ENCODE assay signal across 22 cellular contexts in genomic region chr2:236647621-236648020, GRCh38.
A peak's percentile ranks its signal among the peaks of the same experiment; 100 is the strongest.
DNase-seq lines count a peak whose midpoint lies in the region; ATAC-seq, FAIRE-seq and TF ChIP-seq lines count a peak whose summit lies in the region.
"Had no signal": no experiment of that assay in that cellular context is flagged by ENCODE, and none has a peak within 500 bp of the region (broad histone marks: within the 10 kb centered on the region; RNA-seq: fewer than 3 reads in every experiment).

No MANE protein-coding gene starts in this region.

- no TSS peak for BruUV-seq in GM12878 (replicated peaks; lab: Mats Ljungman, UMichigan)

- no peaks in the 10 kb centered on the region for H4K20me1 ChIP-seq in GM12878 (ENCODE audit: control insufficient read depth, insufficient read depth)
- H4K20me1 ChIP-seq: BLaER1 treated with 17β-estradiol and CSF1 and Interleukin-3, amounts not matched to agents 10 nM and 100 nM had no signal

- H3K9ac ChIP-seq in GM12878 (ENCODE audit: control insufficient read depth, insufficient read depth, low read length), result no peak overlapping the region
- H3K9ac ChIP-seq: BLaER1 treated with 17β-estradiol and CSF1 and Interleukin-3, amounts not matched to agents 10 nM and 100 nM had no signal

- DNase-seq in NCI-H446 treated with DMSO at 0.1 percent for 48 hours (lab: John Stamatoyannopoulos, UW) (peak; percentile 16), NCI-H446 (lab: John Stamatoyannopoulos, UW) (no peak), GM12878 (ENCODE audit: low read depth, low spot score) (no peak), ecto neural progenitor cell (ENCODE audit: low spot score) (peak; percentile 6), tibial artery (peak in 1 of 2 donors; percentile 11), activated gamma-delta T cell treated with Interleukin-2 at 50 U/mL for 16 hours (no peak), tibial nerve (ENCODE audit: low spot score in 2 of 2) (no peak)
- DNase-seq: AML-193; Caco-2; Calu3; CD4-positive, alpha-beta T cell; CD8-positive, alpha-beta T cell; DMS79 treated with DMSO at 0.1 percent for 48 hours; GF-D8 had no signal

- SMC1A ChIA-PET in GM12878 (lab: Charles Lee; ENCODE audit: uncharacterized antibody, unreplicated experiment), result no interaction called here

- H3K9me3 ChIP-seq in GM12878 (replicated peaks; ENCODE audit: control insufficient read depth, insufficient read depth, low read length) (no peaks in the 10 kb centered on the region; the same call in 2 of the 3 replicates), tibial artery (no peaks in the 10 kb centered on the region), tibial nerve (peaks cover 0 to 11% (median 0%) of the 10 kb centered on the region in 4 donors)
- H3K9me3 ChIP-seq: Caco-2 had no signal

- TF ChIP-seq EP300 in GM12878 (IDR thresholded peaks at IDR 0.05; ENCODE audit: borderline replicate concordance in 1 of 2, control insufficient read depth in 1 of 2, low read depth in 2 of 2, low read length in 2 of 2), result no peak
- TF ChIP-seq EP300 in tibial nerve (IDR thresholded peaks at IDR 0.05), result no peak

- CTCF ChIA-PET in GM12878 (lab: Yijun Ruan, JAX), result no interaction called here

- TF ChIP-seq RAD21 in GM12878 (IDR thresholded peaks at IDR 0.05; ENCODE audit: insufficient read depth, low read depth, low read length), result no peak

- ATAC-seq in GM12878 (no peak), GM19035 (IDR thresholded peaks at IDR 0.05; ENCODE audit: unreplicated experiment) (no peak)
- ATAC-seq: A549; CD8-positive, alpha-beta T cell had no signal

- RAD21 ChIA-PET in GM12878 (lab: Charles Lee; ENCODE audit: unreplicated experiment), result no interaction called here

- H3K36me3 ChIP-seq in GM12878 (ENCODE audit: control insufficient read depth in 2 of 2, insufficient read depth in 2 of 2, low read length in 1 of 2) (no peaks in the 10 kb centered on the region), tibial artery (no peaks in the 10 kb centered on the region), tibial nerve (no peaks in the 10 kb centered on the region)
- H3K36me3 ChIP-seq: BLaER1 treated with 17β-estradiol and CSF1 and Interleukin-3, amounts not matched to agents 10 nM and 100 nM had no signal

- 0 out of 4 replicates have a peak, but pooled peaks cover 0 to 1% of the 10 kb centered on the region in 2 experiments for H3K27me3 ChIP-seq in GM12878 (replicated peaks in 1 of 2; ENCODE audit: control insufficient read depth in 2 of 2, insufficient read depth in 2 of 2, low read length in 1 of 2)
- no peaks in the 10 kb centered on the region for H3K27me3 ChIP-seq in tibial artery
- H3K27me3 ChIP-seq in tibial nerve, result no peaks in the 10 kb centered on the region
- H3K27me3 ChIP-seq: BLaER1 treated with 17β-estradiol and CSF1 and Interleukin-3, amounts not matched to agents 10 nM and 100 nM had no signal

- POLR2A ChIA-PET in GM12878 (lab: Charles Lee), result no interaction called here

- no peak overlapping the region for H2AFZ ChIP-seq in GM12878 (ENCODE audit: control insufficient read depth, low read depth, low read length)

- no peak overlapping the region for H3K27ac ChIP-seq in GM12878 (ENCODE audit: control insufficient read depth, insufficient read depth)
- H3K27ac ChIP-seq in tibial artery, result peak overlapping the region; percentile 80 to 84
- H3K27ac ChIP-seq in tibial nerve, result no peak overlapping the region
- H3K27ac ChIP-seq: 22Rv1; A549; BLaER1 treated with 17β-estradiol and CSF1 and Interleukin-3, amounts not matched to agents 10 nM and 100 nM; C4-2B had no signal

- H3K4me3 ChIP-seq in GM12878 (no peak overlapping the region), tibial artery (no peak overlapping the region), tibial nerve (no peak overlapping the region)
- H3K4me3 ChIP-seq: A549; BLaER1 treated with 17β-estradiol and CSF1 and Interleukin-3, amounts not matched to agents 10 nM and 100 nM had no signal

- 43% methylated on average over 5 of the region's 5 CpGs for WGBS in GM12878 (ENCODE audit: insufficient coverage, insufficient replicate concordance, low lambda C conversion rate, missing lambda C conversion rate)
- WGBS in tibial nerve, 2 donors, result 87 to 88% methylated on average over 5 of the region's 5 CpGs

- H3K79me2 ChIP-seq in GM12878 (ENCODE audit: control insufficient read depth, insufficient read depth, low read length), result no peaks in the 10 kb centered on the region

- no peak for FAIRE-seq in GM12878 (lab: Jason Lieb, UNC)
- FAIRE-seq: A549, D721Med, G401.6, GM12892 had no signal

- intact Hi-C loops in GM12878 (cut with micrococcal nuclease; ENCODE audit: unreplicated experiment), result no loop called here
- intact Hi-C loops in tibial artery (cut with DNase I; ENCODE audit: low total_unique reads), result no loop called here

- TF ChIP-seq CTCF in GM12878 (IDR thresholded peaks at IDR 0.05 in 2 of 3, conservative IDR thresholded peaks at IDR 0.05 in 1 of 3; ENCODE audit: control insufficient read depth in 2 of 3, extremely low read depth in 1 of 3, insufficient read depth in 1 of 3, low read depth in 3 of 3, low read length in 3 of 3), result no peak
- TF ChIP-seq CTCF in tibial artery (IDR thresholded peaks at IDR 0.05), result no peak
- TF ChIP-seq CTCF in tibial nerve (IDR thresholded peaks at IDR 0.05), result no peak

- TF ChIP-seq POLR2A in GM12878 (IDR thresholded peaks at IDR 0.05; ENCODE audit: low read depth, low read length) (no peak), tibial nerve (IDR thresholded peaks at IDR 0.05) (no peak)

- H3K4me1 ChIP-seq in GM12878 (ENCODE audit: control insufficient read depth, insufficient read depth, low read length), result no peaks in the 10 kb centered on the region
- peaks cover 0 to 31% (median 15%) of the 10 kb centered on the region in 4 donors for H3K4me1 ChIP-seq in tibial artery
- H3K4me1 ChIP-seq in tibial nerve, result peaks cover 0 to 10% (median 5%) of the 10 kb centered on the region in 4 donors
- H3K4me1 ChIP-seq: BLaER1 treated with 17β-estradiol and CSF1 and Interleukin-3, amounts not matched to agents 10 nM and 100 nM; Caco-2 had no signal

- in situ Hi-C loops in GM12878 (cut with MboI), result no loop called here

- H3K4me2 ChIP-seq in GM12878 (ENCODE audit: control insufficient read depth, insufficient read depth), result no peak overlapping the region
- H3K4me2 ChIP-seq: A549; BLaER1 treated with 17β-estradiol and CSF1 and Interleukin-3, amounts not matched to agents 10 nM and 100 nM had no signal

TF ChIP-seq in GM12878, 131 proteins besides CTCF, POLR2A, EP300 and RAD21:
- TF ChIP-seq, protein P1, sequence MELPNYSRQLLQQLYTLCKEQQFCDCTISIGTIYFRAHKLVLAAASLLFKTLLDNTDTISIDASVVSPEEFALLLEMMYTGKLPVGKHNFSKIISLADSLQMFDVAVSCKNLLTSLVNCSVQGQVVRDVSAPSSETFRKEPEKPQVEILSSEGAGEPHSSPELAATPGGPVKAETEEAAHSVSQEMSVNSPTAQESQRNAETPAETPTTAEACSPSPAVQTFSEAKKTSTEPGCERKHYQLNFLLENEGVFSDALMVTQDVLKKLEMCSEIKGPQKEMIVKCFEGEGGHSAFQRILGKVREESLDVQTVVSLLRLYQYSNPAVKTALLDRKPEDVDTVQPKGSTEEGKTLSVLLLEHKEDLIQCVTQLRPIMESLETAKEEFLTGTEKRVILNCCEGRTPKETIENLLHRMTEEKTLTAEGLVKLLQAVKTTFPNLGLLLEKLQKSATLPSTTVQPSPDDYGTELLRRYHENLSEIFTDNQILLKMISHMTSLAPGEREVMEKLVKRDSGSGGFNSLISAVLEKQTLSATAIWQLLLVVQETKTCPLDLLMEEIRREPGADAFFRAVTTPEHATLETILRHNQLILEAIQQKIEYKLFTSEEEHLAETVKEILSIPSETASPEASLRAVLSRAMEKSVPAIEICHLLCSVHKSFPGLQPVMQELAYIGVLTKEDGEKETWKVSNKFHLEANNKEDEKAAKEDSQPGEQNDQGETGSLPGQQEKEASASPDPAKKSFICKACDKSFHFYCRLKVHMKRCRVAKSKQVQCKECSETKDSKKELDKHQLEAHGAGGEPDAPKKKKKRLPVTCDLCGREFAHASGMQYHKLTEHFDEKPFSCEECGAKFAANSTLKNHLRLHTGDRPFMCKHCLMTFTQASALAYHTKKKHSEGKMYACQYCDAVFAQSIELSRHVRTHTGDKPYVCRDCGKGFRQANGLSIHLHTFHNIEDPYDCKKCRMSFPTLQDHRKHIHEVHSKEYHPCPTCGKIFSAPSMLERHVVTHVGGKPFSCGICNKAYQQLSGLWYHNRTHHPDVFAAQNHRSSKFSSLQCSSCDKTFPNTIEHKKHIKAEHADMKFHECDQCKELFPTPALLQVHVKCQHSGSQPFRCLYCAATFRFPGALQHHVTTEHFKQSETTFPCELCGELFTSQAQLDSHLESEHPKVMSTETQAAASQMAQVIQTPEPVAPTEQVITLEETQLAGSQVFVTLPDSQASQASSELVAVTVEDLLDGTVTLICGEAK (IDR thresholded peaks at IDR 0.05; ENCODE audit: borderline replicate concordance), result peak; percentile 61
- no peak for TF ChIP-seq ESRRA (IDR thresholded peaks at IDR 0.05; ENCODE audit: low read length)

Comparison
In these comparisons a context has a peak if more than half of its experiments do, and no peak if none do; other contexts are left out.
1. DNase-seq: peak in NCI-H446 treated with DMSO at 0.1 percent for 48 hours (single experiment) and ecto neural progenitor cell (single experiment); none in NCI-H446 (0 of 2), GM12878 (single experiment), activated gamma-delta T cell treated with Interleukin-2 at 50 U/mL for 16 hours (single experiment) and tibial nerve (0 of 2).
2. H3K27ac ChIP-seq: peak in tibial artery (2 of 2); none in GM12878 (single experiment) and tibial nerve (0 of 4).